Comparison of ENCODE assay signal across 18 cellular contexts in genomic region chr6:117078624-117079023, GRCh38.
"Had no signal": no experiment of that assay in that cellular context is flagged by ENCODE, and none has a peak within 500 bp of the region (broad histone marks: within the 10 kb centered on the region; RNA-seq: fewer than 3 reads in every experiment).

No MANE protein-coding gene starts in this region.

- H3K27me3 Mint-ChIP-seq: activated CD4-positive, alpha-beta memory T cell treated with anti-CD3 and anti-CD28 coated beads, Interleukin-2, amount 10 ng/mL, durations not matched to agents 7 days and 5 days; activated CD4-positive, alpha-beta T cell treated with anti-CD3 and anti-CD28 coated beads for 36 hours; activated naive CD8-positive, alpha-beta T cell treated with anti-CD3 and anti-CD28 coated beads for 36 hours had no signal

- H3K4me1 ChIP-seq: esophagus squamous epithelium had no signal

- H3K36me3 ChIP-seq: esophagus squamous epithelium, neutrophil, stomach, WERI-Rb-1 had no signal

- DNase-seq: activated CD4-positive, alpha-beta memory T cell treated with anti-CD3 and anti-CD28 coated beads, Interleukin-2, amount 10 ng/mL, durations not matched to agents 7 days and 5 days; activated CD4-positive, alpha-beta T cell treated with anti-CD3 and anti-CD28 coated beads for 36 hours; activated gamma-delta T cell; activated naive CD8-positive, alpha-beta T cell treated with anti-CD3 and anti-CD28 coated beads for 36 hours; activated T-cell treated with anti-CD3 and anti-CD28 coated beads, Interleukin-2, amount 50 U/mL, for 48 hours; anterior cingulate cortex; esophagus squamous epithelium; foreskin fibroblast; glutamatergic neuron; immature natural killer cell; left cardiac atrium; naive thymus-derived CD8-positive, alpha-beta T cell; posterior cingulate gyrus; stimulated activated CD4-positive, alpha-beta T cell treated with anti-CD3 and anti-CD28 coated beads, Interleukin-4, amount 100 ng/mL, for 4 hours; stomach; WERI-Rb-1 had no signal

- H3K9me3 ChIP-seq: esophagus squamous epithelium, stomach had no signal

- H3K4me3 ChIP-seq: esophagus squamous epithelium, lung, stomach had no signal

- H3K4me1 Mint-ChIP-seq: activated CD4-positive, alpha-beta memory T cell treated with anti-CD3 and anti-CD28 coated beads, Interleukin-2, amount 10 ng/mL, durations not matched to agents 7 days and 5 days; activated CD4-positive, alpha-beta T cell treated with anti-CD3 and anti-CD28 coated beads for 36 hours; activated naive CD8-positive, alpha-beta T cell treated with anti-CD3 and anti-CD28 coated beads for 36 hours; immature natural killer cell; naive thymus-derived CD8-positive, alpha-beta T cell had no signal

- H3K36me3 Mint-ChIP-seq: activated naive CD8-positive, alpha-beta T cell treated with anti-CD3 and anti-CD28 coated beads for 36 hours; immature natural killer cell; naive thymus-derived CD8-positive, alpha-beta T cell had no signal

- H3K27ac Mint-ChIP-seq: activated CD4-positive, alpha-beta memory T cell treated with anti-CD3 and anti-CD28 coated beads, Interleukin-2, amount 10 ng/mL, durations not matched to agents 7 days and 5 days; activated CD4-positive, alpha-beta T cell treated with anti-CD3 and anti-CD28 coated beads for 36 hours; activated naive CD8-positive, alpha-beta T cell treated with anti-CD3 and anti-CD28 coated beads for 36 hours; immature natural killer cell; naive thymus-derived CD8-positive, alpha-beta T cell had no signal

- H3K27ac ChIP-seq: esophagus squamous epithelium, neutrophil, stomach, WERI-Rb-1 had no signal

- H3K4me3 Mint-ChIP-seq: activated CD4-positive, alpha-beta memory T cell treated with anti-CD3 and anti-CD28 coated beads, Interleukin-2, amount 10 ng/mL, durations not matched to agents 7 days and 5 days; activated CD4-positive, alpha-beta T cell treated with anti-CD3 and anti-CD28 coated beads for 36 hours; activated naive CD8-positive, alpha-beta T cell treated with anti-CD3 and anti-CD28 coated beads for 36 hours; immature natural killer cell; naive thymus-derived CD8-positive, alpha-beta T cell had no signal

- H3K9me3 Mint-ChIP-seq: activated CD4-positive, alpha-beta memory T cell treated with anti-CD3 and anti-CD28 coated beads, Interleukin-2, amount 10 ng/mL, durations not matched to agents 7 days and 5 days; activated naive CD8-positive, alpha-beta T cell treated with anti-CD3 and anti-CD28 coated beads for 36 hours had no signal

- H3K27me3 ChIP-seq: esophagus squamous epithelium, neutrophil, stomach had no signal
